ENCODE assay signal across 8 cellular contexts in the genomic region with DNA sequence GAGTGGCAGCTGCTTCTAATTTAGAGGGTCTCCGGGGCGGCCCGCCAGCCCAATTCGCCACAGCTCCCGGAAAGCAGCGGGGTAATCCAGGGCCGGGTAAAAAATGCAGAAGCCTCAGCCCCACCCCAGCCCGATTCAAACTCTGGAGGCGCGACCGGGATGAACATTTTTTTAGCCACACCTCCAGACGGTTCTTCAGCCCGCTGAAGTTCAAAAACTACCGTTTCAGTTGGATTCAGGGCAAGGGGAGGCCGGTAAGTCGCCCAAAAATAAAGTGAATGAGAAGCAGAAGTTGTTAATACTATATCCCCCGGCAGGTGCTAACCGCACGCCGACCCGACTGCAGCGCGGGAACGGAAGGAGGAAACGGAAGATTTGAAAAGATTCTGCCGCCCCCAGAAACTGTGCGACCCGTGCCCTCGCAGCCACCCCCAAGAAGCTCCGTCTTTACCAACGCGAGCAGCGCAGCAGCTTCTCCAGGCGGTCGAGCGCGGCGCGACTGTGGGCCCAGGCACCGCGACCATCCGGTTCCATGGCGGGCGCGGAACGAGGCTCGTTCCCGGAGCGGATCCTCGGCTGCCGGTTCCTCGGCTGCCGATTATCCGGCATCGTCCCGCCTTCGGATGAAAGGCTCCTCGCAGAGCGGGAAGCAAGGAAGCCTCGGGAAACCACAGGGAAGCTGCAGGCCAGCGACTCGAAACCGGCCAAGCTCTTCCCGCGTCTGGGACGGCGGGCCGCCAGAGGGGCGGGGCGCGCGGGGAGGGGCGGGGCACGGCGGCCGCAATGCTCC. TPM values are rescaled to one million over a fixed set of nuclear protein-coding genes. Genes with fewer than 3 reads are reported as not detected.
DNase-seq lines count a peak whose midpoint lies in the region; TF ChIP-seq lines count a peak whose summit lies in the region.

Gene BARD1 (minus strand): TSS at position 723 of the 790 bp plus-strand sequence. CDS start 114 bp downstream, at position 609.

- DNase-seq in GM12864 (ENCODE audit: low read depth) = peak; percentile 46
- peak; percentile 65 for DNase-seq in H7
- DNase-seq in LoVo (ENCODE audit: low spot score) = peak; percentile 58
- DNase-seq in T-helper 2 cell = peak; percentile 18 to 78 (median 47)
- DNase-seq in brain pericyte (ENCODE audit: low read depth, low spot score) = peak; percentile 20
- peak; percentile 30 for DNase-seq in smooth muscle cell (lab: John Stamatoyannopoulos, UW; ENCODE audit: unreplicated experiment)
- no peak for DNase-seq in NCI-H2081 treated with DMSO at 0.1 percent for 48 hours (lab: John Stamatoyannopoulos, UW)

- H3K4me3 ChIP-seq in GM12864 (ENCODE audit: low read depth, low read length) (peak within 1 kb of the TSS; percentile 96), H7 (ENCODE audit: insufficient read depth, low read depth, low read length) (peak within 1 kb of the TSS; percentile 87), iPS-20b (ENCODE audit: low read length) (peak within 1 kb of the TSS; percentile 95), smooth muscle cell (peak within 1 kb of the TSS; percentile 96)

- H3K79me2 ChIP-seq in smooth muscle cell (ENCODE audit: low read depth) = peaks cover 38% of the 10 kb centered on the region

- H4K20me1 ChIP-seq in smooth muscle cell (ENCODE audit: low read depth) = no peaks in the 10 kb centered on the region

- H3K9ac ChIP-seq in iPS-20b (ENCODE audit: low read depth, low read length) (peak within 1 kb of the TSS; percentile 94), smooth muscle cell (ENCODE audit: low read depth) (peak within 1 kb of the TSS; percentile 35)

- H3K36me3 ChIP-seq in H7 (replicated peaks; ENCODE audit: control insufficient read depth, insufficient read depth, low read length) (no peaks in the 10 kb centered on the region), iPS-20b (ENCODE audit: insufficient read depth, low read depth, low read length) (peaks cover 4% of the 10 kb centered on the region; the same call in 1 of the 2 replicates), smooth muscle cell (ENCODE audit: low read depth) (no peaks in the 10 kb centered on the region)

- H3K27ac ChIP-seq in iPS-20b (ENCODE audit: low read length) (peak within 1 kb of the TSS; percentile 90), smooth muscle cell (ENCODE audit: low read depth) (peak within 1 kb of the TSS; percentile 75)

- H3F3A ChIP-seq in smooth muscle cell (ENCODE audit: low read depth) = peaks cover 13% of the 10 kb centered on the region

- TF ChIP-seq CTCF in GM12864 (IDR thresholded peaks at IDR 0.05; ENCODE audit: low read depth, low read length, missing control alignments) (no peak), smooth muscle cell (IDR thresholded peaks at IDR 0.05; ENCODE audit: borderline replicate concordance, insufficient read depth, poor library complexity, severe bottlenecking) (no peak)

- H3K27me3 ChIP-seq in H7 (ENCODE audit: control insufficient read depth, insufficient read depth, low read length) = no peaks in the 10 kb centered on the region; the same call in 1 of the 2 replicates
- H3K27me3 ChIP-seq in iPS-20b (ENCODE audit: insufficient read depth, low read length) = peaks cover 12% of the 10 kb centered on the region
- no peaks in the 10 kb centered on the region for H3K27me3 ChIP-seq in smooth muscle cell (ENCODE audit: low read depth)

- H2AFZ ChIP-seq in smooth muscle cell (ENCODE audit: low read depth) = peak within 1 kb of the TSS; percentile 94

- peak within 1 kb of the TSS; percentile 95 for H3K4me2 ChIP-seq in smooth muscle cell

- under 1% methylated on average over 69 of the region's 76 CpGs for WGBS in smooth muscle cell (ENCODE audit: low lambda C conversion rate)

- H3K9me3 ChIP-seq in iPS-20b (ENCODE audit: insufficient read depth, low read depth, low read length) (no peaks in the 10 kb centered on the region), smooth muscle cell (replicated peaks; ENCODE audit: low read depth) (no peaks in the 10 kb centered on the region)

- H3K4me1 ChIP-seq in iPS-20b (ENCODE audit: insufficient read depth, low read length) = peaks cover 25% of the 10 kb centered on the region; the same call in 1 of the 2 replicates
- peaks cover 7% of the 10 kb centered on the region for H3K4me1 ChIP-seq in smooth muscle cell (ENCODE audit: low read depth)

RNA-seq across cellular contexts. Expression of gene BARD1, which starts in this region (rescaled TPM):
- 21.8 and 24.6 TPM in 2 replicates for total RNA-seq in H7 (2014; rRNA removed; shearing (Covaris generic))
- 9.9 and 13.5 TPM in 2 replicates for total RNA-seq in smooth muscle cell
- 3.1 and 6.0 TPM in 2 replicates for polyA plus RNA-seq in smooth muscle cell
